Comparison of ENCODE assay signal across 8 cellular contexts in the genomic region with DNA sequence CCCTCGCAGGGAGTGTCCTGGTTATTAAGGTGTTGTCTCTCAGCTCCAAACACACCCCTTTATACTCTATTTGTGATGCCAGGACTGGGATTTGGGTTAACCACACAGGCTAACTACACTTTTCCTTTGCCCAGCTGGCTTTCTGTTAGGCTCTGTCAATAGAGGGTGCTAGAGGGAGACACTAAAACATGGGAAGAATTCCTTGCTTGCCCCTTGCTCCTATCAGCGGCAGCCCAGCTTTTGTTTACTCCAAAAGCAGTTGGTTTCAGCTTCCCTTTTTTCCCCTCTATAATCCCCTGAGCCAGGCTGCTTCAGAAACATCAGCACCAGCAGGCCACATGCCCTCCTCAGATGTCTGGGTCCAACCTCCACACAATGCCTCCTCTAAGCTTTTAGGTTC.
A peak's percentile ranks its signal among the peaks of the same experiment; 100 is the strongest.
DNase-seq lines count a peak whose midpoint lies in the region; ATAC-seq and TF ChIP-seq lines count a peak whose summit lies in the region.

No MANE protein-coding gene starts in this region.

- intact Hi-C loops in lower lobe of right lung (cut with DNase I): no loop called here

- no peaks in the 10 kb centered on the region for H3K36me3 ChIP-seq in lower lobe of right lung

- TF ChIP-seq CTCF in lower lobe of right lung (IDR thresholded peaks at IDR 0.05): peak; percentile 25

- H3K4me3 ChIP-seq in lower lobe of right lung: no peak overlapping the region

- ATAC-seq in lower lobe of right lung: peak in 1 of 2 donors; percentile 35
- no peak for ATAC-seq in GM21717 (IDR thresholded peaks at IDR 0.05; ENCODE audit: unreplicated experiment)
- no peak for ATAC-seq in HG03095 (IDR thresholded peaks at IDR 0.05; ENCODE audit: unreplicated experiment)

- DNase-seq in ELF-1 (ENCODE audit: low read depth, low spot score): peak; percentile 82
- peak; percentile 9 for DNase-seq in NCI-H128 (lab: John Stamatoyannopoulos, UW; ENCODE audit: unreplicated experiment)
- DNase-seq in astrocyte of the hippocampus (ENCODE audit: low read depth, low spot score): peak; percentile 74
- DNase-seq in lower lobe of right lung: no peak
- no peak for DNase-seq in activated CD4-positive, alpha-beta T cell treated with anti-CD3 and anti-CD28 coated beads for 1 hour
- DNase-seq in AML-193 (lab: John Stamatoyannopoulos, UW): no peak

- H3K4me1 ChIP-seq in lower lobe of right lung: no peaks in the 10 kb centered on the region

- H3K27ac ChIP-seq in lower lobe of right lung: no peak overlapping the region

- H3K27me3 ChIP-seq in lower lobe of right lung (ENCODE audit: low read depth): no peaks in the 10 kb centered on the region

- H3K9me3 ChIP-seq in lower lobe of right lung: no peaks in the 10 kb centered on the region

Comparison
In these comparisons a context has a peak if more than half of its experiments do, and no peak if none do; other contexts are left out.
1. DNase-seq: peak in ELF-1 (single experiment), NCI-H128 (single experiment) and astrocyte of the hippocampus (single experiment); none in lower lobe of right lung (single experiment), activated CD4-positive, alpha-beta T cell treated with anti-CD3 and anti-CD28 coated beads for 1 hour (single experiment) and AML-193 (0 of 2).